Comparison of ENCODE assay signal across 17 cellular contexts in genomic region chr12:3125674-3126073, GRCh38.
"Had no signal": no experiment of that assay in that cellular context is flagged by ENCODE, and none has a peak within 500 bp of the region (broad histone marks: within the 10 kb centered on the region; RNA-seq: fewer than 3 reads in every experiment).

No MANE protein-coding gene starts in this region.

- H3K36me3 ChIP-seq: esophagus muscularis mucosa, neural progenitor cell, ovary, right lobe of liver, tibial artery, upper lobe of left lung, vagina had no signal

- H3K27me3 ChIP-seq: esophagus muscularis mucosa, gastroesophageal sphincter, neural progenitor cell, ovary, right lobe of liver, upper lobe of left lung, vagina had no signal

- H3K9ac ChIP-seq: neural progenitor cell had no signal

- DNase-seq: effector memory CD4-positive, alpha-beta T cell; left colon; mucosa of descending colon; natural killer cell; ovary; stimulated activated CD4-positive, alpha-beta T cell treated with anti-CD3 and anti-CD28 coated beads, Interleukin-12 subunit alpha, Interleukin-12 subunit beta, amount 100 ng/mL, for 4 hours; stimulated activated naive CD4-positive, alpha-beta T cell treated with Interleukin-2 at 50 U/mL for 16 hours; tibial artery; upper lobe of left lung had no signal

- H3K4me2 ChIP-seq: neural progenitor cell had no signal

- H3K9me3 ChIP-seq: mucosa of descending colon, ovary, right lobe of liver, upper lobe of left lung, vagina had no signal

- H3K4me3 ChIP-seq: esophagus muscularis mucosa, gastroesophageal sphincter, mucosa of descending colon, neural progenitor cell, ovary, right lobe of liver, skin epidermis, tibial artery, upper lobe of left lung, vagina had no signal

- H2AFZ ChIP-seq: neural progenitor cell had no signal

- H3K27ac ChIP-seq: epithelial cell of prostate, esophagus muscularis mucosa, neural progenitor cell, ovary, right lobe of liver, skin epidermis, tibial artery, vagina had no signal

- ATAC-seq: gastroesophageal sphincter, left colon, mucosa of descending colon, natural killer cell had no signal

- FAIRE-seq: endometrium had no signal
